12 cellular contexts compared by ENCODE assay signal in genomic region chr13:46149272-46150133, GRCh38. TPM values are rescaled to one million over a fixed set of nuclear protein-coding genes. Genes with fewer than 3 reads are reported as not detected.
A peak's percentile ranks its signal among the peaks of the same experiment; 100 is the strongest.
DNase-seq lines count a peak whose midpoint lies in the region; ATAC-seq lines count a peak whose summit lies in the region.
"Had no signal": no experiment of that assay in that cellular context is flagged by ENCODE, and none has a peak within 500 bp of the region (broad histone marks: within the 10 kb centered on the region; RNA-seq: fewer than 3 reads in every experiment).

No MANE protein-coding gene starts in this region.

- no peak overlapping the region for H3K4me3 Mint-ChIP-seq in CD4-positive, alpha-beta memory T cell
- H3K4me3 Mint-ChIP-seq in activated T-helper 1 cell treated with anti-CD3 and anti-CD28 coated beads, Interleukin-12 subunit alpha, Interleukin-12 subunit beta, Interleukin-2, Interleukin-4 antibody, amounts not matched to agents 30 ng/mL and 10 ng/mL and 1 ng/mL, durations not matched to agents 14 hours and 24 hours and 36 hours: no peak overlapping the region
- H3K4me3 Mint-ChIP-seq in naive B cell: no peak overlapping the region

- H3K27me3 Mint-ChIP-seq in CD4-positive, alpha-beta memory T cell: no peaks in the 10 kb centered on the region
- no peaks in the 10 kb centered on the region for H3K27me3 Mint-ChIP-seq in activated T-helper 1 cell treated with anti-CD3 and anti-CD28 coated beads, Interleukin-12 subunit alpha, Interleukin-12 subunit beta, Interleukin-2, Interleukin-4 antibody, amounts not matched to agents 30 ng/mL and 10 ng/mL and 1 ng/mL, durations not matched to agents 14 hours and 24 hours and 36 hours (ENCODE audit: insufficient read depth)
- H3K27me3 Mint-ChIP-seq in naive B cell: no peaks in the 10 kb centered on the region
- H3K27me3 Mint-ChIP-seq: progenitor cell of endocrine pancreas had no signal

- intact Hi-C loops in CD4-positive, alpha-beta memory T cell (cut with micrococcal nuclease): loop anchor here (5.0 kb wide), 2 partner anchors 33 to 173 kb away; partner anchors contain the start of gene LCP1
- intact Hi-C loops in activated T-helper 1 cell treated with anti-CD3 and anti-CD28 coated beads, Interleukin-12 subunit alpha, Interleukin-12 subunit beta, Interleukin-2, Interleukin-4 antibody, amounts not matched to agents 30 ng/mL and 10 ng/mL and 1 ng/mL, durations not matched to agents 14 hours and 24 hours and 36 hours (cut with micrococcal nuclease): loop anchor here (1.0 to 2.0 kb wide), 2 partner anchors 10 to 15 kb away; no protein-coding TSS in a partner anchor

- H3K36me3 Mint-ChIP-seq in CD4-positive, alpha-beta memory T cell: peaks cover 77 to 88% of the 10 kb centered on the region in 2 donors
- peaks cover 69% of the 10 kb centered on the region for H3K36me3 Mint-ChIP-seq in activated T-helper 1 cell treated with anti-CD3 and anti-CD28 coated beads, Interleukin-12 subunit alpha, Interleukin-12 subunit beta, Interleukin-2, Interleukin-4 antibody, amounts not matched to agents 30 ng/mL and 10 ng/mL and 1 ng/mL, durations not matched to agents 14 hours and 24 hours and 36 hours (ENCODE audit: low read depth)
- H3K36me3 Mint-ChIP-seq in naive B cell: peaks cover 50 to 54% of the 10 kb centered on the region in 2 donors

- H3K4me1 ChIP-seq in CD4-positive, alpha-beta memory T cell (ENCODE audit: insufficient read depth, low read length): peaks cover 12% of the 10 kb centered on the region

- no peak overlapping the region for H3K4me3 ChIP-seq in CD4-positive, alpha-beta memory T cell (ENCODE audit: low read length in 2 of 2)

- POLR2A ChIA-PET in CD4-positive, alpha-beta memory T cell (lab: Charles Lee; ENCODE audit: partially characterized antibody): interaction anchor here (0.6 to 2.8 kb wide), 5 partner anchors 10 to 36 kb away, joined by 3 to 9 read pairs (median 3); no protein-coding TSS in a partner anchor

- H3K36me3 ChIP-seq in CD4-positive, alpha-beta memory T cell (ENCODE audit: insufficient read depth, low read length): peaks cover 88% of the 10 kb centered on the region

- peak overlapping the region; percentile 8 for H3K27ac ChIP-seq in CD4-positive, alpha-beta memory T cell (ENCODE audit: low read depth, low read length)

- DNase-seq in CD4-positive, alpha-beta memory T cell: no peak
- no peak for DNase-seq in activated T-helper 1 cell treated with anti-CD3 and anti-CD28 coated beads, Interleukin-12 subunit alpha, Interleukin-12 subunit beta, Interleukin-2, Interleukin-4 antibody, amounts not matched to agents 30 ng/mL and 10 ng/mL and 1 ng/mL, durations not matched to agents 14 hours and 24 hours and 36 hours (ENCODE audit: low spot score)
- DNase-seq in naive B cell (no peak), NCI-H1092 treated with DMSO at 0.1 percent for 48 hours (lab: John Stamatoyannopoulos, UW) (no peak)
- DNase-seq: activated gamma-delta T cell, DMS153, islet precursor cell had no signal

- H3K27ac Mint-ChIP-seq in CD4-positive, alpha-beta memory T cell: peak overlapping the region; percentile 15 to 96 (median 81)
- peak overlapping the region; percentile 83 for H3K27ac Mint-ChIP-seq in activated T-helper 1 cell treated with anti-CD3 and anti-CD28 coated beads, Interleukin-12 subunit alpha, Interleukin-12 subunit beta, Interleukin-2, Interleukin-4 antibody, amounts not matched to agents 30 ng/mL and 10 ng/mL and 1 ng/mL, durations not matched to agents 14 hours and 24 hours and 36 hours
- H3K27ac Mint-ChIP-seq in naive B cell: peak overlapping the region in 4 of 6 donors; percentile 34 to 88 (median 77)
- H3K27ac Mint-ChIP-seq: progenitor cell of endocrine pancreas had no signal

- CTCF ChIA-PET in CD4-positive, alpha-beta memory T cell (lab: Charles Lee; ENCODE audit: partially characterized antibody): interaction anchor here (1.2 to 2.9 kb wide), 7 partner anchors 9 to 172 kb away, joined by 3 to 19 read pairs (median 5); no protein-coding TSS in a partner anchor

- ATAC-seq in HG02642 (IDR thresholded peaks at IDR 0.05; ENCODE audit: poor library complexity, unreplicated experiment): peak; percentile 48
- ATAC-seq in naive B cell (ENCODE audit: low read depth in 2 of 2): no peak
- no peak for ATAC-seq in GM21367 (IDR thresholded peaks at IDR 0.05; ENCODE audit: unreplicated experiment)
- ATAC-seq in HG03025 (IDR thresholded peaks at IDR 0.05; ENCODE audit: low FRiP score, unreplicated experiment): no peak
- no peak for ATAC-seq in HG03457 (IDR thresholded peaks at IDR 0.05; ENCODE audit: unreplicated experiment)

- H3K9me3 ChIP-seq in CD4-positive, alpha-beta memory T cell (ENCODE audit: control insufficient read depth in 1 of 2, low read length in 2 of 2): no peaks in the 10 kb centered on the region

- peaks cover 25 to 40% (median 29%) of the 10 kb centered on the region in 4 donors for H3K4me1 Mint-ChIP-seq in CD4-positive, alpha-beta memory T cell
- H3K4me1 Mint-ChIP-seq in activated T-helper 1 cell treated with anti-CD3 and anti-CD28 coated beads, Interleukin-12 subunit alpha, Interleukin-12 subunit beta, Interleukin-2, Interleukin-4 antibody, amounts not matched to agents 30 ng/mL and 10 ng/mL and 1 ng/mL, durations not matched to agents 14 hours and 24 hours and 36 hours (ENCODE audit: low read depth): peaks cover 45% of the 10 kb centered on the region
- peaks cover 0 to 19% (median 4%) of the 10 kb centered on the region in 3 donors for H3K4me1 Mint-ChIP-seq in naive B cell

- H3K9me3 Mint-ChIP-seq in CD4-positive, alpha-beta memory T cell: no peaks in the 10 kb centered on the region
- H3K9me3 Mint-ChIP-seq in activated T-helper 1 cell treated with anti-CD3 and anti-CD28 coated beads, Interleukin-12 subunit alpha, Interleukin-12 subunit beta, Interleukin-2, Interleukin-4 antibody, amounts not matched to agents 30 ng/mL and 10 ng/mL and 1 ng/mL, durations not matched to agents 14 hours and 24 hours and 36 hours: no peaks in the 10 kb centered on the region
- H3K9me3 Mint-ChIP-seq in naive B cell: no peaks in the 10 kb centered on the region

- no peaks in the 10 kb centered on the region for H3K27me3 ChIP-seq in CD4-positive, alpha-beta memory T cell (ENCODE audit: insufficient read depth, low read length)

RNA-seq across cellular contexts. Expression of gene LCP1, which starts 32.5 kb away (rescaled TPM):
- 100 to 1,000 TPM; 466 to 497 TPM for total RNA-seq in CD4-positive, alpha-beta memory T cell
- polyA plus RNA-seq in CD4-positive, alpha-beta memory T cell: 1,000 to 10,000 TPM; 1,169 to 1,658 TPM
- 758 and 774 TPM in 2 replicates for total RNA-seq in activated T-helper 1 cell treated with anti-CD3 and anti-CD28 coated beads, Interleukin-12 subunit alpha, Interleukin-12 subunit beta, Interleukin-2, Interleukin-4 antibody, amounts not matched to agents 30 ng/mL and 10 ng/mL and 1 ng/mL, durations not matched to agents 14 hours and 24 hours and 36 hours
- 1,000 to 10,000 TPM in 1 of 6 donors, 100 to 1,000 TPM in 5; 701 to 1,116 (median 814) TPM for polyA plus RNA-seq in naive B cell (ENCODE audit: low read depth in 6 of 6)

RNA-seq across cellular contexts. Expression of gene CPB2, which starts 44.7 kb away (rescaled TPM):
- total RNA-seq in CD4-positive, alpha-beta memory T cell: not detected
- polyA plus RNA-seq in CD4-positive, alpha-beta memory T cell: not detected
- not detected in 2 replicates for total RNA-seq in activated T-helper 1 cell treated with anti-CD3 and anti-CD28 coated beads, Interleukin-12 subunit alpha, Interleukin-12 subunit beta, Interleukin-2, Interleukin-4 antibody, amounts not matched to agents 30 ng/mL and 10 ng/mL and 1 ng/mL, durations not matched to agents 14 hours and 24 hours and 36 hours
- polyA plus RNA-seq in naive B cell (ENCODE audit: low read depth in 6 of 6): under 1 TPM in 1 of 6 donors, not detected in 5; 0.20 TPM
- total RNA-seq: progenitor cell of endocrine pancreas had no signal
